Comparison of ENCODE assay signal across 1 cellular context in the genomic region with DNA sequence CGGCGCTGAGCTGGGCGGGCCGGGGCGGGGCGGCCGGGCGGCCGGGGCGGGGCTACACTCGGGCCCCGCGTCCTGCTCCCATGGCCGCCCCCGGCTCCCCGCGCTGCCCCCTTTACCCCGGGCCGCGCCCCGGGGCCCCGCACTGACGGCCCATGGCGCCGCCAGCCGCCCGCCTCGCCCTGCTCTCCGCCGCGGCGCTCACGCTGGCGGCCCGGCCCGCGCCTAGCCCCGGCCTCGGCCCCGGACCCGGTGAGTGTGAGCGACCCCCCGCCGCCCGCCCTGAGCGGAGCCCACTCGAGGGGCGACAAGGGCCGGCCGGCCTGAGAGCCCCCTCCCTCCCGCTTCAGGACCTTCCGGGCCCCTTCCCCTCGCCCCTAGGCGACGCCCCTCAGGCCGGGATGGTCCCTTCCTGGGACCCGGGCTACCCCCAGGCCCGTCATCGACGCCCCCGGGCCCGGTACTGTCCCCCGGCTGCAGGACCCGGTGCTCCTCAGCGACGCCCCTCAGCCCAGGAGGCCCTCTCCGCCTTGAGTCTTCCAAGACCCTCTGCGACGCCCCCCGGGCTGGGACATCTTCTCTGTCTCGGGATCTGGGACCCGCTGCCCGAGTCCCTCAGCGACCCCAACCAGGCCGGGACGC.
TF ChIP-seq lines count a peak whose summit lies in the region.

A gene with protein sequence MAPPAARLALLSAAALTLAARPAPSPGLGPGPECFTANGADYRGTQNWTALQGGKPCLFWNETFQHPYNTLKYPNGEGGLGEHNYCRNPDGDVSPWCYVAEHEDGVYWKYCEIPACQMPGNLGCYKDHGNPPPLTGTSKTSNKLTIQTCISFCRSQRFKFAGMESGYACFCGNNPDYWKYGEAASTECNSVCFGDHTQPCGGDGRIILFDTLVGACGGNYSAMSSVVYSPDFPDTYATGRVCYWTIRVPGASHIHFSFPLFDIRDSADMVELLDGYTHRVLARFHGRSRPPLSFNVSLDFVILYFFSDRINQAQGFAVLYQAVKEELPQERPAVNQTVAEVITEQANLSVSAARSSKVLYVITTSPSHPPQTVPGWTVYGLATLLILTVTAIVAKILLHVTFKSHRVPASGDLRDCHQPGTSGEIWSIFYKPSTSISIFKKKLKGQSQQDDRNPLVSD (plus strand): TSS at position 57 of the 639 bp plus-strand sequence. CDS start 96 bp downstream, at position 153.

TF ChIP-seq in liver, 16 proteins besides CTCF, POLR2A, EP300 and RAD21 (continued from another document):
- TF ChIP-seq JUND (IDR thresholded peaks at IDR 0.05): no peak
TF ChIP-seq in liver: peak in this region for 0.
